In the genomic region with DNA sequence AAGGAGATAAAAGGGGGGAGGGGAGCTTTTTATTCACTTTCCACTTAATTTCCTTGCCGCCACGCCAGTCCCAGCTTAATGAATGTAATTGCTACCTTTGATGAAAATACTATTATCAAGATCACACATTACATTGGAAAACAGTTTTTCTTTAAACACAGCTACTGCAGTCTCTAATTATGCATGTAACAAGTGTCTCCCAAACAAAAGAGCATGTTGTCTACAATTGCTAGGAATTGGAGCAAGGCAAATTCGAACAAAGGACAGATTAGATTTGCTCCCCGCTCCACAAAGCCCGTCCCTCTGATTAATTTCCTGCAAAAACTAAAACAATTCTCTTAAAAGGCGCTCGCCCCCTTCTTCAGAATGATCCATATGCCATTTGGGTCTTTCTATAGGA, we compare ENCODE assay signal across 21 cellular contexts.
DNase-seq lines count a peak whose midpoint lies in the region; TF ChIP-seq lines count a peak whose summit lies in the region.
"Had no signal": no experiment of that assay in that cellular context is flagged by ENCODE, and none has a peak within 500 bp of the region (broad histone marks: within the 10 kb centered on the region; RNA-seq: fewer than 3 reads in every experiment).

No MANE protein-coding gene starts in this region.

- H3K36me3 ChIP-seq in testis (ENCODE audit: low read depth, missing control alignments) (no peaks in the 10 kb centered on the region), esophagus squamous epithelium (no peaks in the 10 kb centered on the region)
- H3K36me3 ChIP-seq: colonic mucosa, SJCRH30 had no signal

- H3K4me3 ChIP-seq in testis (no peak overlapping the region), esophagus squamous epithelium (no peak overlapping the region)
- H3K4me3 ChIP-seq: colonic mucosa, GM12878, lung, SJCRH30 had no signal

- intact Hi-C loops in testis (cut with DNase I; ENCODE audit: low total_unique reads) (no loop called here), esophagus squamous epithelium (cut with DNase I) (no loop called here)

- no peak for TF ChIP-seq CTCF in testis (IDR thresholded peaks at IDR 0.05)
- no peak for TF ChIP-seq CTCF in esophagus squamous epithelium (IDR thresholded peaks at IDR 0.05)

- H3K9me3 ChIP-seq in testis: no peaks in the 10 kb centered on the region
- H3K9me3 ChIP-seq in esophagus squamous epithelium: no peaks in the 10 kb centered on the region
- H3K9me3 ChIP-seq: colonic mucosa, SJCRH30 had no signal

- H3K27me3 ChIP-seq in testis (no peaks in the 10 kb centered on the region), esophagus squamous epithelium (peaks cover 0 to 38% (median 0%) of the 10 kb centered on the region in 4 donors)
- H3K27me3 ChIP-seq: colonic mucosa, SJCRH30 had no signal

- H3K4me1 ChIP-seq in testis: no peaks in the 10 kb centered on the region
- H3K4me1 ChIP-seq in esophagus squamous epithelium: no peaks in the 10 kb centered on the region
- H3K4me1 ChIP-seq: colonic mucosa, foreskin keratinocyte, SJCRH30 had no signal

- 82 to 87% methylated on average over 7 of the region's 7 CpGs for WGBS in testis, 2 donors
- 62 to 67% methylated on average over 7 of the region's 7 CpGs for WGBS in esophagus squamous epithelium, 2 donors

- DNase-seq in NCI-H1417 (lab: John Stamatoyannopoulos, UW): peak in 2 of 3 experiments; percentile 65 to 92
- peak; percentile 71 for DNase-seq in NCI-H2227 treated with DMSO at 0.1 percent for 48 hours (lab: John Stamatoyannopoulos, UW)
- peak; percentile 65 for DNase-seq in globus pallidus (ENCODE audit: low spot score)
- DNase-seq in substantia nigra (lab: John Stamatoyannopoulos, UW): peak in 3 of 49 donors; percentile 3 to 20 (median 4)
- DNase-seq in testis: no peak
- DNase-seq in CD1c-positive myeloid dendritic cell (ENCODE audit: extremely low spot score): no peak
- DNase-seq in esophagus squamous epithelium (lab: John Stamatoyannopoulos, UW): no peak
- DNase-seq: activated CD4-positive, alpha-beta T cell treated with anti-CD3 and anti-CD28 coated beads, Interleukin-2, amount 50 U/mL, for 48 hours; activated CD8-positive, alpha-beta memory T cell treated with anti-CD3 and anti-CD28 coated beads, Interleukin-2, amount 50 U/mL, for 48 hours; colonic mucosa; effector memory CD8-positive, alpha-beta T cell; foreskin keratinocyte; KG1; NCI-H187 treated with DMSO at 0.1 percent for 48 hours; nephron progenitor cell; SJCRH30; stimulated activated CD4-positive, alpha-beta T cell treated with anti-CD3 and anti-CD28 coated beads, Interleukin-4, amount 100 ng/mL, for 4 hours; stimulated activated naive B cell treated with anti-CD40 and anti-IgM and Interleukin-4, amounts not matched to agents 10 μg/mL and 1 μg/mL and 100 μg/mL, for 72 hours; T-helper 1 cell had no signal

- TF ChIP-seq POLR2A in testis (IDR thresholded peaks at IDR 0.05): no peak
- no peak for TF ChIP-seq POLR2A in esophagus squamous epithelium (IDR thresholded peaks at IDR 0.05)

- H3K27ac ChIP-seq in substantia nigra (ENCODE audit: low read depth, low read length, poor library complexity, severe bottlenecking) (peak overlapping the region; percentile 73), testis (no peak overlapping the region), esophagus squamous epithelium (no peak overlapping the region)
- H3K27ac ChIP-seq: colonic mucosa, foreskin keratinocyte, SJCRH30 had no signal

Comparison
In these comparisons a context has a peak if more than half of its experiments do, and no peak if none do; other contexts are left out.
1. DNase-seq: peak in NCI-H1417 (2 of 3), NCI-H2227 treated with DMSO at 0.1 percent for 48 hours (single experiment) and globus pallidus (single experiment); none in testis (single experiment), CD1c-positive myeloid dendritic cell (single experiment) and esophagus squamous epithelium (single experiment).